In genomic region chr3:35081902-35082301, GRCh38 we compare ENCODE assay signal across 20 cellular contexts.
"Had no signal": no experiment of that assay in that cellular context is flagged by ENCODE, and none has a peak within 500 bp of the region (broad histone marks: within the 10 kb centered on the region; RNA-seq: fewer than 3 reads in every experiment).

No MANE protein-coding gene starts in this region.

- H3K27me3 ChIP-seq: colonic mucosa, esophagus squamous epithelium, gastrocnemius medialis, heart right ventricle, left lung had no signal

- H3K4me3 ChIP-seq: colonic mucosa, esophagus squamous epithelium, gastrocnemius medialis, heart right ventricle, left lung, lower lobe of right lung had no signal

- H3K27ac ChIP-seq: colonic mucosa, esophagus squamous epithelium, gastrocnemius medialis, heart right ventricle, left lung, lower lobe of right lung had no signal

- H3K36me3 Mint-ChIP-seq: mesothelial cell of epicardium; naive B cell; naive thymus-derived CD8-positive, alpha-beta T cell had no signal

- DNase-seq: colonic mucosa; cortex of kidney; effector memory CD4-positive, alpha-beta T cell; esophagus squamous epithelium; foreskin fibroblast; foreskin melanocyte; glutamatergic neuron; head of caudate nucleus; heart right ventricle; hippocampal formation; left cardiac atrium; left lung; left ventricle myocardium superior; lower lobe of right lung; mesenchymal stem cell; naive B cell; naive thymus-derived CD8-positive, alpha-beta T cell had no signal

- H3K27me3 Mint-ChIP-seq: dendritic cell treated with granulocyte-macrophage colony-stimulating factor and Interleukin-4, amounts not matched to agents 40 ng/mL and 50 ng/mL, for 4 days had no signal

- ATAC-seq: gastrocnemius medialis; heart right ventricle; left cardiac atrium; left lung; left ventricle myocardium superior; lower lobe of right lung; naive thymus-derived CD8-positive, alpha-beta T cell had no signal

- H3K9me3 ChIP-seq: colonic mucosa, esophagus squamous epithelium, gastrocnemius medialis, lower lobe of right lung had no signal

- H3K9me3 Mint-ChIP-seq: naive B cell had no signal

- H3K36me3 ChIP-seq: colonic mucosa, esophagus squamous epithelium, gastrocnemius medialis, heart right ventricle, left lung, lower lobe of right lung had no signal

- H3K4me3 Mint-ChIP-seq: dendritic cell treated with granulocyte-macrophage colony-stimulating factor and Interleukin-4, amounts not matched to agents 40 ng/mL and 50 ng/mL, for 4 days; mesothelial cell of epicardium; naive B cell; naive thymus-derived CD8-positive, alpha-beta T cell had no signal

- H3K4me1 ChIP-seq: colonic mucosa, esophagus squamous epithelium, heart right ventricle, left lung, lower lobe of right lung had no signal

- H3K27ac Mint-ChIP-seq: dendritic cell treated with granulocyte-macrophage colony-stimulating factor and Interleukin-4, amounts not matched to agents 40 ng/mL and 50 ng/mL, for 4 days; mesothelial cell of epicardium; naive B cell; naive thymus-derived CD8-positive, alpha-beta T cell had no signal

- H3K4me1 Mint-ChIP-seq: mesothelial cell of epicardium; naive B cell; naive thymus-derived CD8-positive, alpha-beta T cell had no signal
